1 cellular context compared by ENCODE assay signal in genomic region chr12:10749700-10750384, GRCh38.
TF ChIP-seq lines count a peak whose summit lies in the region.

No MANE protein-coding gene starts in this region.

TF ChIP-seq in HEK293, 187 proteins besides CTCF, POLR2A, EP300 and RAD21 (continued from another document):
- peak; percentile 69 for TF ChIP-seq ZNF639 (tag by site-specific recombination; IDR thresholded peaks at IDR 0.05)
- peak; percentile 70 for TF ChIP-seq IKZF3 (tag by site-specific recombination; IDR thresholded peaks at IDR 0.05)
- peak; percentile 98 for TF ChIP-seq ATF2 (tag by site-specific recombination; IDR thresholded peaks at IDR 0.05; ENCODE audit: low read depth)
- peak; percentile 99 for TF ChIP-seq ZBTB21 (tag by site-specific recombination; IDR thresholded peaks at IDR 0.05)
- peak; percentile 51; the same call in 1 of the 2 replicates for TF ChIP-seq INSM2 (tag by site-specific recombination; IDR thresholded peaks at IDR 0.05)
- TF ChIP-seq ZEB2 (tag by site-specific recombination; IDR thresholded peaks at IDR 0.05) = peak; percentile 90
- TF ChIP-seq ZNF518A (tag by site-specific recombination; conservative IDR thresholded peaks at IDR 0.05; ENCODE audit: low read depth) = peak; percentile 16; the same call in 1 of the 2 replicates
- no peak for TF ChIP-seq ZSCAN23 (tag by site-specific recombination; IDR thresholded peaks at IDR 0.05)
- TF ChIP-seq MZF1 (tag by site-specific recombination; IDR thresholded peaks at IDR 0.05; ENCODE audit: borderline replicate concordance) = peak; percentile 92
- peak; percentile 44; the same call in 1 of the 2 replicates for TF ChIP-seq ZNF394 (tag by site-specific recombination; IDR thresholded peaks at IDR 0.05; ENCODE audit: borderline replicate concordance)
- TF ChIP-seq PRDM6 (tag by site-specific recombination; IDR thresholded peaks at IDR 0.05) = peak; percentile 72
- peak; percentile 51; the same call in 1 of the 2 replicates for TF ChIP-seq ZFP69B (tag by site-specific recombination; IDR thresholded peaks at IDR 0.05)
- peak; percentile 98 for TF ChIP-seq ZNF660 (tag by site-specific recombination; IDR thresholded peaks at IDR 0.05)
- TF ChIP-seq REPIN1 (tag by site-specific recombination; IDR thresholded peaks at IDR 0.05; ENCODE audit: low read depth) = no peak
- no peak for TF ChIP-seq HIC1 (tag by site-specific recombination; IDR thresholded peaks at IDR 0.05)
- peak; percentile 99 for TF ChIP-seq ZNF629 (tag by site-specific recombination; IDR thresholded peaks at IDR 0.05)
- TF ChIP-seq ZNF10 (tag by site-specific recombination; IDR thresholded peaks at IDR 0.05) = peak; percentile 96
- TF ChIP-seq ZNF580 (tag by site-specific recombination; IDR thresholded peaks at IDR 0.05) = peak; percentile 39; the same call in 1 of the 2 replicates
- TF ChIP-seq ZNF24 (tag by site-specific recombination; IDR thresholded peaks at IDR 0.05) = peak; percentile 89
- TF ChIP-seq PRDM4 (tag by site-specific recombination; IDR thresholded peaks at IDR 0.05) = peak; percentile 41; the same call in 1 of the 2 replicates
- peak; percentile 61; the same call in 1 of the 2 replicates for TF ChIP-seq ZNF558 (tag by site-specific recombination; IDR thresholded peaks at IDR 0.05)
- peak; percentile 100 for TF ChIP-seq ZNF654 (tag by site-specific recombination; IDR thresholded peaks at IDR 0.05; ENCODE audit: low read depth)
- no peak for TF ChIP-seq ZNF488 (tag by site-specific recombination; IDR thresholded peaks at IDR 0.05)
- TF ChIP-seq ZNF324 (tag by site-specific recombination; IDR thresholded peaks at IDR 0.05) = peak; percentile 77; the same call in 1 of the 2 replicates
- TF ChIP-seq PRDM10 (tag by site-specific recombination; IDR thresholded peaks at IDR 0.05) = no peak; the same call in 1 of the 2 replicates
- TF ChIP-seq ZNF311 (tag by site-specific recombination; IDR thresholded peaks at IDR 0.05; ENCODE audit: borderline replicate concordance) = no peak
- TF ChIP-seq ZNF2 (tag by site-specific recombination; IDR thresholded peaks at IDR 0.05) = peak; percentile 69; the same call in 1 of the 2 replicates
- peak; percentile 75 for TF ChIP-seq ZXDB (tag by site-specific recombination; IDR thresholded peaks at IDR 0.05)
- peak; percentile 60; the same call in 1 of the 2 replicates for TF ChIP-seq ZNF501 (tag by site-specific recombination; IDR thresholded peaks at IDR 0.05)
- peak; percentile 99 for TF ChIP-seq GFI1B (tag by site-specific recombination; IDR thresholded peaks at IDR 0.05)
